ENCODE assay signal across 8 cellular contexts in genomic region chr16:15907863-15908478, GRCh38. TPM values are rescaled to one million over a fixed set of nuclear protein-coding genes. Genes with fewer than 3 reads are reported as not detected.
A peak's percentile ranks its signal among the peaks of the same experiment; 100 is the strongest.
DNase-seq lines count a peak whose midpoint lies in the region; ATAC-seq, FAIRE-seq and TF ChIP-seq lines count a peak whose summit lies in the region.

No MANE protein-coding gene starts in this region.

- TF ChIP-seq CTCF in body of pancreas (IDR thresholded peaks at IDR 0.05) (no peak), psoas muscle (IDR thresholded peaks at IDR 0.05) (no peak)

- FAIRE-seq in GM12892 (lab: Jason Lieb, UNC), result peak; percentile 84

- WGBS in body of pancreas, 2 donors, result 68 to 78% methylated on average over 6 to 7 of the region's 7 CpGs
- 67 to 78% (median 70%) methylated on average over 7 of the region's 7 CpGs for WGBS in psoas muscle, 3 donors

- H3K36me3 ChIP-seq in body of pancreas (replicated peaks in 1 of 2; ENCODE audit: insufficient read depth in 1 of 2, low read depth in 2 of 2), result no peaks in the 10 kb centered on the region
- H3K36me3 ChIP-seq in psoas muscle (ENCODE audit: insufficient read depth in 1 of 2, low read depth in 1 of 2), result no peaks in the 10 kb centered on the region

- no peaks in the 10 kb centered on the region for H3K27me3 ChIP-seq in body of pancreas
- no peaks in the 10 kb centered on the region for H3K27me3 ChIP-seq in psoas muscle (ENCODE audit: insufficient read depth in 3 of 3, low read length in 2 of 3)

- H3K27ac ChIP-seq in body of pancreas (no peak overlapping the region), psoas muscle (no peak overlapping the region)

- H3K9me3 ChIP-seq in body of pancreas (no peaks in the 10 kb centered on the region), psoas muscle (no peaks in the 10 kb centered on the region)

- TF ChIP-seq POLR2A in GM12892 (IDR thresholded peaks at IDR 0.05; ENCODE audit: low read depth, low read length) (no peak), body of pancreas (IDR thresholded peaks at IDR 0.05) (no peak)

- H3K4me3 ChIP-seq in body of pancreas (no peak overlapping the region), psoas muscle (no peak overlapping the region)

- ATAC-seq in GM21515 (IDR thresholded peaks at IDR 0.05; ENCODE audit: unreplicated experiment), result peak; percentile 96
- peak; percentile 98 for ATAC-seq in HG03469 (IDR thresholded peaks at IDR 0.05; ENCODE audit: unreplicated experiment)
- ATAC-seq in body of pancreas, result peak; percentile 42
- ATAC-seq in psoas muscle, result peak; percentile 68 to 95 (median 88)

- H3K4me1 ChIP-seq in body of pancreas, result no peaks in the 10 kb centered on the region
- H3K4me1 ChIP-seq in psoas muscle, result no peaks in the 10 kb centered on the region

- DNase-seq in GM12892 (ENCODE audit: insufficient read length) (peak; percentile 65), OCI-M1 (lab: John Stamatoyannopoulos, UW) (peak; percentile 82), body of pancreas (peak in 1 of 4 donors; percentile 8), psoas muscle (no peak), cardiac septum (ENCODE audit: low spot score) (no peak), HuH-7.5 (ENCODE audit: low spot score) (no peak)

- intact Hi-C loops in body of pancreas (cut with DNase I) (no loop called here), psoas muscle (cut with DNase I) (no loop called here), cardiac septum (cut with DNase I) (no loop called here)

RNA-seq across cellular contexts. Expression of gene CEP20, which starts 19.6 kb away (rescaled TPM):
- 21.9 TPM for polyA plus RNA-seq in GM12892 (2012; ENCODE audit: missing spikeins)
- total RNA-seq in body of pancreas, result 10 to 100 TPM; 17.5 to 21.3 TPM
- 10 to 100 TPM; 38.1 to 67.1 (median 56.0) TPM for total RNA-seq in psoas muscle
- polyA plus RNA-seq in psoas muscle, result 10 to 100 TPM; 33.0 to 98.9 (median 33.5) TPM
- 28.1 TPM for total RNA-seq in cardiac septum

RNA-seq across cellular contexts. Expression of gene ABCC1, which starts 41.4 kb away (rescaled TPM):
- 22.3 TPM for polyA plus RNA-seq in GM12892 (2012; ENCODE audit: missing spikeins)
- total RNA-seq in body of pancreas (10 to 100 TPM; 12.7 to 23.1 TPM), psoas muscle (10 to 100 TPM; 19.5 to 36.5 (median 30.3) TPM), cardiac septum (16.6 TPM)
- polyA plus RNA-seq in psoas muscle, result 10 to 100 TPM in 2 of 3 donors, 1 to 10 TPM in 1; 7.4 to 20.5 (median 15.1) TPM

RNA-seq across cellular contexts. Expression of gene MYH11, which starts 51.1 kb away (rescaled TPM):
- polyA plus RNA-seq in GM12892 (2012; ENCODE audit: missing spikeins), result 2.6 TPM
- total RNA-seq in body of pancreas (10 to 100 TPM; 14.2 to 19.7 TPM), psoas muscle (10 to 100 TPM in 3 of 4 donors, 1 to 10 TPM in 1; 8.4 to 26.4 (median 15.2) TPM), cardiac septum (62.2 TPM)
- polyA plus RNA-seq in psoas muscle, result 10 to 100 TPM in 1 of 3 donors, 1 to 10 TPM in 2; 6.1 to 15.0 (median 8.0) TPM

Comparison
In these comparisons a context has a peak if more than half of its experiments do, and no peak if none do; other contexts are left out.
1. DNase-seq: peak in GM12892 (single experiment) and OCI-M1 (single experiment); none in psoas muscle (0 of 2), cardiac septum (single experiment) and HuH-7.5 (single experiment).
2. ATAC-seq: peak in every context shown above with its lines; median percentile 98 in HG03469; 96 in GM21515; 88 in psoas muscle; 42 in body of pancreas.